Comparison of ENCODE assay signal across 8 cellular contexts in the genomic region with DNA sequence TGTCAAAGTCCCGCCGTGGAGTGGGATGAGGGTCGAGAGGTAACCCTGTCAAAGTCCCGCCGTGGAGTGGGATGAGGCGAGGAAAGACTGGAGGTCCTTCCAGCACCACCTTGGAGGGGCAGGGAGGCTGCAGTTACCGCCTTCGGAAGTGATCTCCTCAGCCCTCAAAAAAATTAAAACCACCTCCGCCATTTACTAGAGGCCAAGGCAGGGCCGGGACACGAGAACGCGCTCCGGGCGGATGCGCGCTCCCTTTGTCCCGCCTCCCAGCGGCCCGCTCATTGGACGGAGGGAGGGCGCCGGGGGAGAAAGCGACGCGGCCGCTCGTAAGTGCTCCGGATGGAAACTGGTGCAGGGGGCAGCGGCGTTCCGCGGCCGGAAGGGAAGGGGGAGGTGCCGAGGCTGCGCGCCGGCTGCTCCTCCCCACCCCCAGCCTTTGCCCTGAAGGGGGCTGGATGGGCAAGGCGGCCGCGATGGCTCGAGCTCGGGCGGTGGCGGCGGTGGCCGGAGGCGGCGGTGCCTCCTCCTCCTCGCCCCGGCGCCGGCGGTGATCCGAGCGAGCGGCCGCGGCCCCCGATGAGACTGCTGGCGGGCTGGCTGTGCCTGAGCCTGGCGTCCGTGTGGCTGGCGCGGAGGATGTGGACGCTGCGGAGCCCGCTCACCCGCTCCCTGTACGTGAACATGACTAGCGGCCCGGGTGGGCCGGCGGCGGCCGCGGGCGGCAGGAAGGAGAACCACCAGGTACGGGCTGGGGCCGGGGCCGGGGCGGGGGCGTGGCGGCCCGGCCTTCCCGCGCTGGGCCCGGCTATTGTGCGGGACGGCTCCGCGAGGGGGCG. TPM values are rescaled to one million over a fixed set of nuclear protein-coding genes. Genes with fewer than 3 reads are reported as not detected.
DNase-seq lines count a peak whose midpoint lies in the region; ATAC-seq and TF ChIP-seq lines count a peak whose summit lies in the region.

A gene (plus strand): TSS at position 420 of the 836 bp plus-strand sequence. CDS start 157 bp downstream, at position 577.

- H3K4me3 ChIP-seq in GM12864 (ENCODE audit: low read depth, low read length) (peak within 1 kb of the TSS; percentile 94), adipocyte (ENCODE audit: low read length) (peak within 1 kb of the TSS; percentile 93), cardiac muscle cell (peak within 1 kb of the TSS; percentile 97), trophoblast cell (ENCODE audit: low read depth, low read length) (peak within 1 kb of the TSS; percentile 99), transverse colon (peak within 1 kb of the TSS; percentile 83 to 95 (median 92))

- H3K23ac ChIP-seq in trophoblast cell (ENCODE audit: low read length): no peak within 1 kb of the TSS

- peak within 1 kb of the TSS; percentile 86 for H2AK5ac ChIP-seq in trophoblast cell (ENCODE audit: low read length)

- H3K4ac ChIP-seq in trophoblast cell (ENCODE audit: low read depth, low read length): peak within 1 kb of the TSS; percentile 90

- peak within 1 kb of the TSS; percentile 98 for H4K12ac ChIP-seq in trophoblast cell (ENCODE audit: low read depth, low read length)

- H3K79me2 ChIP-seq in trophoblast cell (ENCODE audit: control insufficient read depth, insufficient read depth, low read length, poor library complexity): peaks cover 10% of the 10 kb centered on the region

- in situ Hi-C loops in transverse colon (cut with MboI; ENCODE audit: low pct_ligation_motif_present in 1 of 4, low pct_unique_long_range_greater_than_20kb in 1 of 4, low sequenced_read_pairs in 3 of 4): loop anchor here in 2 of 4 donors (10.0 to 25.0 kb wide), 2 partner anchors 45 to 113 kb away; no protein-coding TSS in a partner anchor

- H3K14ac ChIP-seq in trophoblast cell (ENCODE audit: low read length): peak within 1 kb of the TSS; percentile 97

- ATAC-seq in HG02759 (IDR thresholded peaks at IDR 0.05; ENCODE audit: unreplicated experiment): peak; percentile 93

- H3K4me1 ChIP-seq in adipocyte (ENCODE audit: control insufficient read depth, insufficient read depth, low read length) (peaks cover 42% of the 10 kb centered on the region), cardiac muscle cell (ENCODE audit: low read depth) (peaks cover 15% of the 10 kb centered on the region), trophoblast cell (ENCODE audit: control insufficient read depth in 1 of 2, insufficient read depth in 2 of 2, low read length in 2 of 2) (peaks cover 0 to 5% of the 10 kb centered on the region in 2 experiments), transverse colon (peaks cover 8 to 31% (median 16%) of the 10 kb centered on the region in 4 donors)

- H2BK5ac ChIP-seq in trophoblast cell (ENCODE audit: low read depth, low read length, poor library complexity): peak within 1 kb of the TSS; percentile 98

- intact Hi-C loops in transverse colon (cut with DNase I; ENCODE audit: low total_unique reads): no loop called here

- H4K91ac ChIP-seq in trophoblast cell (ENCODE audit: low read depth, low read length): peak within 1 kb of the TSS; percentile 96

- TF ChIP-seq CTCF in GM12864 (IDR thresholded peaks at IDR 0.05; ENCODE audit: low read depth, low read length, missing control alignments) (no peak), cardiac muscle cell (IDR thresholded peaks at IDR 0.05; ENCODE audit: low read depth, low read length) (no peak), transverse colon (IDR thresholded peaks at IDR 0.05) (peak in 1 of 5 experiments; percentile 24)

- peak within 1 kb of the TSS; percentile 41 for H2BK12ac ChIP-seq in trophoblast cell (ENCODE audit: low read length)

- H3K4me2 ChIP-seq in trophoblast cell (ENCODE audit: low read length): peak within 1 kb of the TSS; percentile 81

- H3K27me3 ChIP-seq in adipocyte (replicated peaks; ENCODE audit: control insufficient read depth, insufficient read depth, low read length): no peaks in the 10 kb centered on the region
- no peaks in the 10 kb centered on the region for H3K27me3 ChIP-seq in cardiac muscle cell
- no peaks in the 10 kb centered on the region for H3K27me3 ChIP-seq in trophoblast cell (ENCODE audit: insufficient read depth, low read length)
- no peaks in the 10 kb centered on the region for H3K27me3 ChIP-seq in transverse colon

- H3K27ac ChIP-seq in cardiac muscle cell (peak within 1 kb of the TSS; percentile 97), trophoblast cell (ENCODE audit: low read depth, low read length) (peak within 1 kb of the TSS; percentile 99), transverse colon (peak within 1 kb of the TSS; percentile 96 to 99 (median 98))

- no peaks in the 10 kb centered on the region for H3K9me3 ChIP-seq in adipocyte (ENCODE audit: control insufficient read depth, low read length)
- H3K9me3 ChIP-seq in cardiac muscle cell (ENCODE audit: low read depth): no peaks in the 10 kb centered on the region
- no peaks in the 10 kb centered on the region for H3K9me3 ChIP-seq in trophoblast cell (ENCODE audit: insufficient read depth, low read depth, low read length)
- H3K9me3 ChIP-seq in transverse colon: no peaks in the 10 kb centered on the region

- peak within 1 kb of the TSS; percentile 98 for H4K8ac ChIP-seq in trophoblast cell (ENCODE audit: low read depth, low read length)

- H3K9ac ChIP-seq in adipocyte (ENCODE audit: low read length) (peak within 1 kb of the TSS; percentile 97), trophoblast cell (ENCODE audit: low read length) (peak within 1 kb of the TSS; percentile 97)

- TF ChIP-seq POLR2A in transverse colon (IDR thresholded peaks at IDR 0.05): peak; percentile 80

- peak within 1 kb of the TSS; percentile 96 for H2BK120ac ChIP-seq in trophoblast cell (ENCODE audit: insufficient read depth, low read length, poor library complexity)

- peak within 1 kb of the TSS; percentile 99 for H2AFZ ChIP-seq in trophoblast cell (ENCODE audit: insufficient read depth, low read length, poor library complexity)

- peak within 1 kb of the TSS; percentile 96 for H3K18ac ChIP-seq in trophoblast cell (ENCODE audit: low read length)

- peak; percentile 76 for DNase-seq in GM12864 (ENCODE audit: low read depth)
- peak; percentile 88 to 96 (median 93) for DNase-seq in NCI-H1417 (lab: John Stamatoyannopoulos, UW)
- peak; percentile 90 for DNase-seq in T follicular helper cell (ENCODE audit: low read depth)
- peak; percentile 98 for DNase-seq in adipocyte (ENCODE audit: low read depth)
- peak; percentile 97 for DNase-seq in cardiac muscle cell (ENCODE audit: low read depth in 1 of 2, low spot score in 1 of 2)
- peak; percentile 92 to 96 for DNase-seq in trophoblast cell
- peak; percentile 95 for DNase-seq in transverse colon

- H3K36me3 ChIP-seq in adipocyte (ENCODE audit: control insufficient read depth, insufficient read depth, low read length, severe bottlenecking) (no peaks in the 10 kb centered on the region), cardiac muscle cell (no peaks in the 10 kb centered on the region), trophoblast cell (ENCODE audit: control insufficient read depth in 1 of 2, insufficient read depth in 2 of 2, low read length in 2 of 2) (no peaks in the 10 kb centered on the region), transverse colon (no peaks in the 10 kb centered on the region)

- WGBS in trophoblast cell (ENCODE audit: extremely low coverage, insufficient coverage, insufficient read length): no CpG with 5 or more reads among the region's 93 CpGs
- WGBS in transverse colon (ENCODE audit: low coverage in 1 of 2), 2 donors: 0 to 1% methylated on average over 3 to 42 of the region's 93 CpGs

- TF ChIP-seq EP300 in transverse colon (IDR thresholded peaks at IDR 0.05; ENCODE audit: low read depth): no peak

- peaks cover 10% of the 10 kb centered on the region for H3K79me1 ChIP-seq in trophoblast cell (ENCODE audit: low read length)

RNA-seq across cellular contexts. Expression of the gene that starts here (rescaled TPM):
- 247 and 313 TPM in 2 replicates for total RNA-seq in cardiac muscle cell
- 125 and 129 TPM in 2 replicates for polyA plus RNA-seq in cardiac muscle cell
- polyA plus RNA-seq in trophoblast cell (2013): 75.9 and 83.4 TPM in 2 replicates
- total RNA-seq in transverse colon: 100 to 1,000 TPM in 1 of 4 donors, 10 to 100 TPM in 3; 41.9 to 116 (median 67.5) TPM

Comparison
In these comparisons a context has a peak if more than half of its experiments do, and no peak if none do; other contexts are left out.
1. Peak in every context shown above with its lines: DNase-seq, ATAC-seq, H3K4me3 ChIP-seq and H3K27ac ChIP-seq.